ENCODE assay signal across 9 cellular contexts in genomic region chr12:51863921-51864700, GRCh38. TPM values are rescaled to one million over a fixed set of nuclear protein-coding genes. Genes with fewer than 3 reads are reported as not detected.
DNase-seq lines count a peak whose midpoint lies in the region; ATAC-seq and TF ChIP-seq lines count a peak whose summit lies in the region.
"Had no signal": no experiment of that assay in that cellular context is flagged by ENCODE, and none has a peak within 500 bp of the region (broad histone marks: within the 10 kb centered on the region; RNA-seq: fewer than 3 reads in every experiment).

No MANE protein-coding gene starts in this region.

- intact Hi-C loops in sigmoid colon (cut with DNase I) = no loop called here

- H3K27ac ChIP-seq in right atrium auricular region (no peak overlapping the region), sigmoid colon (no peak overlapping the region)

- H3K4me1 ChIP-seq in right atrium auricular region (peaks cover 0 to 22% of the 10 kb centered on the region in 2 donors), sigmoid colon (peaks cover 0 to 22% (median 21%) of the 10 kb centered on the region in 4 donors)

- 10 to 19% methylated on average over 49 of the region's 49 CpGs for WGBS in sigmoid colon, 2 donors

- DNase-seq in HK-2 (ENCODE audit: unreplicated experiment) (peak; percentile 58), right atrium auricular region (ENCODE audit: low spot score) (no peak), sigmoid colon (no peak), NCI-H187 (lab: John Stamatoyannopoulos, UW) (no peak), DMS153 treated with DMSO at 0.1 percent for 48 hours (lab: John Stamatoyannopoulos, UW; ENCODE audit: unreplicated experiment) (no peak)
- DNase-seq in activated T-cell treated with anti-CD3 and anti-CD28 coated beads, Interleukin-2, amount 50 U/mL, for 48 hours = peak; percentile 41 to 43

- H3K27me3 ChIP-seq in right atrium auricular region (peaks cover 2 to 4% of the 10 kb centered on the region in 2 donors), sigmoid colon (peaks cover 18 to 83% (median 37%) of the 10 kb centered on the region in 3 donors)

- TF ChIP-seq CTCF in right atrium auricular region (IDR thresholded peaks at IDR 0.05) (no peak), sigmoid colon (IDR thresholded peaks at IDR 0.05) (no peak)

- H3K4me3 ChIP-seq in right atrium auricular region (peak overlapping the region; percentile 23 to 43), sigmoid colon (peak overlapping the region in 3 of 4 donors; percentile 25 to 37 (median 35))

- no peak for TF ChIP-seq POLR2A in sigmoid colon (IDR thresholded peaks at IDR 0.05)

- ATAC-seq in HG03442 (IDR thresholded peaks at IDR 0.05; ENCODE audit: unreplicated experiment) = no peak
- no peak for ATAC-seq in GM21381 (IDR thresholded peaks at IDR 0.05; ENCODE audit: unreplicated experiment)

- H3K9me3 ChIP-seq in right atrium auricular region (no peaks in the 10 kb centered on the region), sigmoid colon (no peaks in the 10 kb centered on the region)

- TF ChIP-seq EP300 in sigmoid colon (IDR thresholded peaks at IDR 0.05) = no peak

- H3K36me3 ChIP-seq in right atrium auricular region (no peaks in the 10 kb centered on the region), sigmoid colon (no peaks in the 10 kb centered on the region)

RNA-seq across cellular contexts. Expression of gene FIGNL2, which starts 15.6 kb away (rescaled TPM):
- total RNA-seq in right atrium auricular region (under 1 TPM; 0.19 to 0.24 TPM), sigmoid colon (under 1 TPM in 2 of 4 donors, not detected in 2; 0.28 to 0.36 TPM)
- polyA plus RNA-seq in sigmoid colon = under 1 TPM in 1 of 3 donors, not detected in 2; 0.36 TPM

RNA-seq across cellular contexts. Expression of gene ANKRD33, which starts 23.8 kb away (rescaled TPM):
- total RNA-seq in right atrium auricular region (not detected), sigmoid colon (not detected)
- under 1 TPM in 1 of 3 donors, not detected in 2; 0.16 TPM for polyA plus RNA-seq in sigmoid colon
- total RNA-seq: LHCN-M2 had no signal

RNA-seq across cellular contexts. Expression of gene ACVRL1, which starts 43.2 kb away (rescaled TPM):
- total RNA-seq in right atrium auricular region (10 to 100 TPM; 48.1 to 57.5 TPM), sigmoid colon (100 to 1,000 TPM in 1 of 4 donors, 10 to 100 TPM in 3; 63.0 to 113 (median 70.9) TPM)
- polyA plus RNA-seq in sigmoid colon = 10 to 100 TPM; 12.5 to 83.6 (median 24.6) TPM

Comparison
In these comparisons a context has a peak if more than half of its experiments do, and no peak if none do; other contexts are left out.
1. DNase-seq: peak in HK-2 (single experiment) and activated T-cell treated with anti-CD3 and anti-CD28 coated beads, Interleukin-2, amount 50 U/mL, for 48 hours (2 of 2); none in right atrium auricular region (single experiment), sigmoid colon (single experiment), NCI-H187 (0 of 2) and DMS153 treated with DMSO at 0.1 percent for 48 hours (single experiment).